In the genomic region with DNA sequence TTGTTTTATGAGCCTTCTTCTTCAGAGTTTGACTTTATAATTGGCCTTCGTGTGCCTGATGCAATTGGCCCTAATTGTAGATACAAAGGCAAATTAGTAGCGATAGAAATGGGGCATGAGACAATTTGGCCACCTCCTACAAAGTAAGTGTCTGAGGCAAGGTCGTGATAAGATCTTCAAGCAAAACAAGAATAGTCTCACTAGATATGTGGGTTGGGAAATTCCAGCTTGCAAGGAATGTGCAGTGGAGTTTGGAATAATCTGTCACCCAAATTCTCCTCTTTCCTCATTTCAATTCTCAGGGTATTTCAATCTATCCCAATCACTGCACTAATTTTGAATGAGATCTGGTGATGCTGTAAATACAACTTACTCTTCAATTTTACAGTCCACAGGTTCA, we compare ENCODE assay signal across 25 cellular contexts. TPM values are rescaled to one million over a fixed set of nuclear protein-coding genes. Genes with fewer than 3 reads are reported as not detected.
DNase-seq lines count a peak whose midpoint lies in the region; ATAC-seq, FAIRE-seq and TF ChIP-seq lines count a peak whose summit lies in the region.
"Had no signal": no experiment of that assay in that cellular context is flagged by ENCODE, and none has a peak within 500 bp of the region (broad histone marks: within the 10 kb centered on the region; RNA-seq: fewer than 3 reads in every experiment).

No MANE protein-coding gene starts in this region.

- CTCF ChIA-PET in A549 (lab: Yijun Ruan, JAX): no interaction called here

- no peak for TF ChIP-seq POLR2A in A549 (IDR thresholded peaks at IDR 0.05; ENCODE audit: low read length)

- 45% methylated on average over 3 of the region's 3 CpGs for WGBS in A549 (ENCODE audit: missing lambda C conversion rate)

- no peak for DNase-seq in A549 (ENCODE audit: low read depth in 1 of 2, low spot score in 1 of 2)
- peak; percentile 45 for DNase-seq in EH (ENCODE audit: low read depth)
- DNase-seq in amniotic epithelial cell (ENCODE audit: low read depth): peak; percentile 53
- DNase-seq in kidney glomerular epithelial cell (lab: John Stamatoyannopoulos, UW): peak; percentile 19
- no peak for DNase-seq in NCI-H1436 treated with DMSO at 0.1 percent for 48 hours (lab: John Stamatoyannopoulos, UW)
- no peak for DNase-seq in A172 (ENCODE audit: low spot score)
- DNase-seq in NOMO-1 treated with DMSO at 0.1 percent for 48 hours (lab: John Stamatoyannopoulos, UW; ENCODE audit: unreplicated experiment): no peak
- no peak for DNase-seq in glomerular visceral epithelial cell (ENCODE audit: extremely low spot score)
- DNase-seq: CD8-positive, alpha-beta T cell; DMS79 treated with DMSO at 0.1 percent for 48 hours; H9; HFFc6; KBM-7; MM.1S; NCI-H1694; NCI-H2029 treated with DMSO at 0.1 percent for 48 hours; NCI-H446 treated with DMSO at 0.1 percent for 48 hours; NCI-H526; Right ventricle myocardium superior; RPMI8226 had no signal

- POLR2A ChIA-PET in A549 (lab: Yijun Ruan, JAX): no interaction called here

- no peak for FAIRE-seq in A549 (lab: Jason Lieb, UNC)
- FAIRE-seq: A204.1, GM18507, HTR-8/SVneo had no signal

- H3K4me2 ChIP-seq in A549: no peak overlapping the region

- H3K9me3 ChIP-seq in A549: no peaks in the 10 kb centered on the region

- H3K4me3 ChIP-seq in A549: no peak overlapping the region
- H3K4me3 ChIP-seq: SJSA1 had no signal

- H3K27ac ChIP-seq in A549: no peak overlapping the region
- H3K27ac ChIP-seq: C4-2B, SJSA1 had no signal

- ATAC-seq in A549: no peak
- ATAC-seq: CD8-positive, alpha-beta T cell had no signal

- TF ChIP-seq EP300 in A549 (IDR thresholded peaks at IDR 0.05): no peak

- H3K4me1 ChIP-seq in A549: peaks cover 14% of the 10 kb centered on the region; the same call in 2 of the 3 replicates

- no peak for TF ChIP-seq CTCF in A549 (IDR thresholded peaks at IDR 0.05)

- no peak for TF ChIP-seq RAD21 in A549 (conservative IDR thresholded peaks at IDR 0.05 in 1 of 2, IDR thresholded peaks at IDR 0.05 in 1 of 2)

TF ChIP-seq in A549, 52 proteins besides CTCF, POLR2A, EP300 and RAD21:
- TF ChIP-seq ZC3H11A (IDR thresholded peaks at IDR 0.05): no peak
- TF ChIP-seq, protein P1, sequence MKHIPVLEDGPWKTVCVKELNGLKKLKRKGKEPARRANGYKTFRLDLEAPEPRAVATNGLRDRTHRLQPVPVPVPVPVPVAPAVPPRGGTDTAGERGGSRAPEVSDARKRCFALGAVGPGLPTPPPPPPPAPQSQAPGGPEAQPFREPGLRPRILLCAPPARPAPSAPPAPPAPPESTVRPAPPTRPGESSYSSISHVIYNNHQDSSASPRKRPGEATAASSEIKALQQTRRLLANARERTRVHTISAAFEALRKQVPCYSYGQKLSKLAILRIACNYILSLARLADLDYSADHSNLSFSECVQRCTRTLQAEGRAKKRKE (CRISPR knock-in tag; IDR thresholded peaks at IDR 0.05; ENCODE audit: low read depth): no peak
- TF ChIP-seq HOXA7 (CRISPR knock-in tag; IDR thresholded peaks at IDR 0.05): no peak
- TF ChIP-seq GATA3 (IDR thresholded peaks at IDR 0.05; ENCODE audit: borderline replicate concordance): peak; percentile 15; the same call in 1 of the 2 replicates

RNA-seq across cellular contexts. Expression of a gene that starts 11.4 kb away (rescaled TPM):
- polyA plus RNA-seq in A549 (2011; rRNA removed): 45.0 and 58.3 TPM in 2 replicates
- polyA plus RNA-seq in A549 (2012; cell fraction: cytosol; rRNA removed): 14.2 and 15.8 TPM in 2 replicates
- polyA plus RNA-seq in A549 (2012; cell fraction: nucleus; rRNA removed): 7.4 and 9.0 TPM in 2 replicates
- polyA plus RNA-seq in A549 (2017; fragmentation: RNase III; extraction: RNeasy Plus Mini Kit Qiagen cat#74134 plus additional on column Dnase treatment): 48.5 to 51.9 TPM (median 51.4 TPM) in 3 replicates
- polyA minus RNA-seq in A549 (2011; rRNA and poly(A)+ RNA removed): 36.6 and 38.1 TPM in 2 replicates
- total RNA-seq in A172 (2014; rRNA removed; shearing (Covaris generic)): 69.4 and 75.2 TPM in 2 replicates

Comparison
In these comparisons a context has a peak if more than half of its experiments do, and no peak if none do; other contexts are left out.
1. DNase-seq: peak in EH (single experiment), amniotic epithelial cell (single experiment) and kidney glomerular epithelial cell (single experiment); none in A549 (0 of 2), NCI-H1436 treated with DMSO at 0.1 percent for 48 hours (single experiment), A172 (single experiment), NOMO-1 treated with DMSO at 0.1 percent for 48 hours (single experiment) and glomerular visceral epithelial cell (single experiment).